1 cellular context compared by ENCODE assay signal in genomic region chr18:48408111-48408726, GRCh38.
TF ChIP-seq lines count a peak whose summit lies in the region.

No MANE protein-coding gene starts in this region.

TF ChIP-seq in IMR-90, 13 proteins besides CTCF, POLR2A, EP300 and RAD21 (continued from another document):
- TF ChIP-seq CHD1 (IDR thresholded peaks at IDR 0.05; ENCODE audit: low read depth, low read length) (no peak), SMC3 (IDR thresholded peaks at IDR 0.05; ENCODE audit: low read depth, low read length) (no peak), MAFK (IDR thresholded peaks at IDR 0.05; ENCODE audit: low read depth, low read length) (no peak), MXI1 (IDR thresholded peaks at IDR 0.05; ENCODE audit: borderline replicate concordance, low read depth, low read length) (no peak), NFE2L2 (IDR thresholded peaks at IDR 0.05; ENCODE audit: low read depth, low read length) (no peak)
TF ChIP-seq in IMR-90: peak in this region for 0.
